In the genomic region with DNA sequence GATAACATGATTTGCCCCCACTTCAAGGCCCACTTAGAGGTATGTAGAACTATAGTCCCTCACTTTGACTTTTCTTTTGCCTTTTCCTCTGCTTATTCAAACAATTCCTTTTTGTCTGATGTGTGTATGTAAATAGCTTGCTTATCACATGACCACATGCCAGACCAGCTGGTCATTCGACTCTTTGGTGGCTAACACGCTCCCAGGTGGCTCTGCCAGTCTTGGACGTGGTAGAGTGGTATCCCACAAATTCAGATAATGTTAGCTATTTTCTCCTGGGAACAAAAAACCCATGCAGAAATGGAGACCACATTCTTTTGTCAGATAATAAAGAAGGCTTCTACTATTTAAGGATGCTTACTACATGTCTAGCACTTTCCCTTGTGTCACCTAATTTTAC, we compare ENCODE assay signal across 20 cellular contexts. TPM values are rescaled to one million over a fixed set of nuclear protein-coding genes. Genes with fewer than 3 reads are reported as not detected.
A peak's percentile ranks its signal among the peaks of the same experiment; 100 is the strongest.
DNase-seq lines count a peak whose midpoint lies in the region; ATAC-seq, FAIRE-seq and TF ChIP-seq lines count a peak whose summit lies in the region.
"Had no signal": no experiment of that assay in that cellular context is flagged by ENCODE, and none has a peak within 500 bp of the region (broad histone marks: within the 10 kb centered on the region; RNA-seq: fewer than 3 reads in every experiment).

No MANE protein-coding gene starts in this region.

- peak overlapping the region; percentile 33 to 66 for H3K27ac ChIP-seq in right atrium auricular region
- H3K27ac ChIP-seq in left lung: no peak overlapping the region

- in situ Hi-C loops in astrocyte of the spinal cord (cut with HindIII; ENCODE audit: low sequenced_read_pairs): no loop called here

- no peaks in the 10 kb centered on the region for H3K36me3 ChIP-seq in right atrium auricular region
- no peaks in the 10 kb centered on the region for H3K36me3 ChIP-seq in left lung
- H3K36me3 ChIP-seq: HAP-1 had no signal

- intact Hi-C loops in left ventricle myocardium superior (cut with micrococcal nuclease) (no loop called here), left lung (cut with DNase I) (no loop called here)

- ATAC-seq in left ventricle myocardium superior: no peak
- no peak for ATAC-seq in GM19023 (IDR thresholded peaks at IDR 0.05; ENCODE audit: unreplicated experiment)
- no peak for ATAC-seq in left lung

- DNase-seq in right atrium auricular region (ENCODE audit: low spot score) (no peak), left ventricle myocardium superior (no peak), astrocyte of the spinal cord (ENCODE audit: low read depth, low spot score) (peak; percentile 24), myocyte (ENCODE audit: low read depth) (peak; percentile 98), urothelium cell line (ENCODE audit: low spot score) (peak; percentile 8), Kasumi-1 (lab: John Stamatoyannopoulos, UW) (no peak), left lung (no peak)
- DNase-seq: 8988T; Caco-2; CD4-positive, alpha-beta T cell; GDM1; NCI-H1048; NCI-H146; NCI-H2029 treated with DMSO at 0.1 percent for 48 hours; NCI-H2171 treated with DMSO at 0.1 percent for 48 hours; NCI-H446; NCI-H526 treated with DMSO at 0.1 percent for 48 hours; Right ventricle myocardium superior had no signal

- no peaks in the 10 kb centered on the region for H3K9me3 ChIP-seq in right atrium auricular region
- H3K9me3 ChIP-seq in left lung: no peaks in the 10 kb centered on the region
- H3K9me3 ChIP-seq: Caco-2, HAP-1 had no signal

- no peak for FAIRE-seq in urothelium cell line (lab: Jason Lieb, UNC)

- H3K4me3 ChIP-seq in right atrium auricular region: no peak overlapping the region
- no peak overlapping the region for H3K4me3 ChIP-seq in astrocyte of the spinal cord (ENCODE audit: low read depth, low read length)
- no peak overlapping the region for H3K4me3 ChIP-seq in left lung
- H3K4me3 ChIP-seq: HAP-1 had no signal

- TF ChIP-seq CTCF in right atrium auricular region (IDR thresholded peaks at IDR 0.05) (no peak), astrocyte of the spinal cord (IDR thresholded peaks at IDR 0.05; ENCODE audit: low read depth, low read length) (no peak), left lung (IDR thresholded peaks at IDR 0.05) (no peak)

- H3K4me1 ChIP-seq in right atrium auricular region (no peaks in the 10 kb centered on the region), left lung (no peaks in the 10 kb centered on the region)
- H3K4me1 ChIP-seq: Caco-2, HAP-1 had no signal

- H3K27me3 ChIP-seq in right atrium auricular region (no peaks in the 10 kb centered on the region), left lung (no peaks in the 10 kb centered on the region)

RNA-seq across cellular contexts. Expression of gene ARHGAP24, which starts 47.9 kb away (rescaled TPM):
- total RNA-seq in right atrium auricular region (10 to 100 TPM; 34.0 to 42.0 TPM), left ventricle myocardium superior (13.3 TPM), myocyte (58.1 and 62.4 TPM in 2 replicates), left lung (10 to 100 TPM; 25.9 to 30.2 TPM)
- polyA plus RNA-seq in myocyte (2012): 19.4 TPM

Comparison
In these comparisons a context has a peak if more than half of its experiments do, and no peak if none do; other contexts are left out.
1. DNase-seq: peak in astrocyte of the spinal cord (single experiment), myocyte (single experiment) and urothelium cell line (single experiment); none in right atrium auricular region (single experiment), left ventricle myocardium superior (single experiment), Kasumi-1 (0 of 2) and left lung (0 of 2).
2. H3K27ac ChIP-seq: peak in right atrium auricular region (2 of 2); none in left lung (0 of 2).